ENCODE assay signal across 9 cellular contexts in genomic region chr17:42720996-42721583, GRCh38. TPM values are rescaled to one million over a fixed set of nuclear protein-coding genes. Genes with fewer than 3 reads are reported as not detected.
DNase-seq lines count a peak whose midpoint lies in the region; ATAC-seq and TF ChIP-seq lines count a peak whose summit lies in the region.
"Had no signal": no experiment of that assay in that cellular context is flagged by ENCODE, and none has a peak within 500 bp of the region (broad histone marks: within the 10 kb centered on the region; RNA-seq: fewer than 3 reads in every experiment).

No MANE protein-coding gene starts in this region.

- no peak for DNase-seq in activated CD4-positive, CD25-positive, alpha-beta regulatory T cell treated with anti-CD3 and anti-CD28 coated beads, Interleukin-2, amount 50 U/mL, for 72 hours
- DNase-seq in KBM-7: peak; percentile 75
- DNase-seq in NOMO-1 treated with DMSO at 0.1 percent for 48 hours (lab: John Stamatoyannopoulos, UW; ENCODE audit: unreplicated experiment): peak; percentile 56
- peak; percentile 19 to 58 (median 33) for DNase-seq in body of pancreas
- peak; percentile 49 to 57 (median 50) for DNase-seq in immature natural killer cell

- H3K4me3 ChIP-seq in body of pancreas: no peak overlapping the region
- H3K4me3 ChIP-seq: BLaER1 treated with 17β-estradiol and CSF1 and Interleukin-3, amounts not matched to agents 10 nM and 100 nM had no signal

- H3K4me1 ChIP-seq in body of pancreas: no peaks in the 10 kb centered on the region
- H3K4me1 ChIP-seq: BLaER1 treated with 17β-estradiol and CSF1 and Interleukin-3, amounts not matched to agents 10 nM and 100 nM had no signal

- no peak overlapping the region for H3K27ac ChIP-seq in body of pancreas
- H3K27ac ChIP-seq: BLaER1 treated with 17β-estradiol and CSF1 and Interleukin-3, amounts not matched to agents 10 nM and 100 nM had no signal

- intact Hi-C loops in body of pancreas (cut with DNase I): loop anchor here (10.0 kb wide), 1 partner anchor 104 kb away; the partner anchor contains the start of gene BECN1

- H3K36me3 Mint-ChIP-seq in immature natural killer cell: peaks cover 35 to 55% (median 45%) of the 10 kb centered on the region in 3 donors
- peaks cover 53% of the 10 kb centered on the region for H3K36me3 Mint-ChIP-seq in stimulated activated memory B cell treated with anti-CD40 and anti-IgM and Interleukin-4, amounts not matched to agents 10 μg/mL and 1 μg/mL and 100 μg/mL, for 72 hours

- H3K4me3 Mint-ChIP-seq in immature natural killer cell: no peak overlapping the region
- no peak overlapping the region for H3K4me3 Mint-ChIP-seq in stimulated activated memory B cell treated with anti-CD40 and anti-IgM and Interleukin-4, amounts not matched to agents 10 μg/mL and 1 μg/mL and 100 μg/mL, for 72 hours

- peaks cover 0 to 1% (median 0%) of the 10 kb centered on the region in 3 donors for H3K27me3 Mint-ChIP-seq in immature natural killer cell (ENCODE audit: low read depth in 3 of 3)
- H3K27me3 Mint-ChIP-seq in stimulated activated memory B cell treated with anti-CD40 and anti-IgM and Interleukin-4, amounts not matched to agents 10 μg/mL and 1 μg/mL and 100 μg/mL, for 72 hours: no peaks in the 10 kb centered on the region

- peaks cover 11 to 47% of the 10 kb centered on the region in 2 donors for H3K36me3 ChIP-seq in body of pancreas (replicated peaks in 1 of 2; ENCODE audit: insufficient read depth in 1 of 2, low read depth in 2 of 2)

- no peaks in the 10 kb centered on the region for H3K9me3 ChIP-seq in body of pancreas
- H3K9me3 ChIP-seq: BLaER1 treated with 17β-estradiol and CSF1 and Interleukin-3, amounts not matched to agents 10 nM and 100 nM had no signal

- 14 to 15% methylated on average over 2 of the region's 2 CpGs for WGBS in body of pancreas, 2 donors

- H3K27ac Mint-ChIP-seq in immature natural killer cell: peak overlapping the region in 3 of 6 donors; percentile 2 to 40 (median 17)
- H3K27ac Mint-ChIP-seq in stimulated activated memory B cell treated with anti-CD40 and anti-IgM and Interleukin-4, amounts not matched to agents 10 μg/mL and 1 μg/mL and 100 μg/mL, for 72 hours: no peak overlapping the region

- no peaks in the 10 kb centered on the region for H3K9me3 Mint-ChIP-seq in immature natural killer cell
- no peaks in the 10 kb centered on the region for H3K9me3 Mint-ChIP-seq in stimulated activated memory B cell treated with anti-CD40 and anti-IgM and Interleukin-4, amounts not matched to agents 10 μg/mL and 1 μg/mL and 100 μg/mL, for 72 hours

- TF ChIP-seq CTCF in body of pancreas (IDR thresholded peaks at IDR 0.05): peak; percentile 38 to 78 (median 68)

- H3K27me3 ChIP-seq in body of pancreas: no peaks in the 10 kb centered on the region
- H3K27me3 ChIP-seq: BLaER1 treated with 17β-estradiol and CSF1 and Interleukin-3, amounts not matched to agents 10 nM and 100 nM had no signal

- H3K4me1 Mint-ChIP-seq in immature natural killer cell: peaks cover 0 to 6% of the 10 kb centered on the region in 2 donors
- H3K4me1 Mint-ChIP-seq in stimulated activated memory B cell treated with anti-CD40 and anti-IgM and Interleukin-4, amounts not matched to agents 10 μg/mL and 1 μg/mL and 100 μg/mL, for 72 hours: no peaks in the 10 kb centered on the region

- in situ Hi-C loops in KBM-7 (cut with MboI; ENCODE audit: low pct_unique_long_range_greater_than_20kb, low sequenced_read_pairs): no loop called here

- TF ChIP-seq POLR2A in body of pancreas (IDR thresholded peaks at IDR 0.05): no peak

- peak; percentile 70 to 81 for ATAC-seq in activated CD4-positive, CD25-positive, alpha-beta regulatory T cell treated with anti-CD3 and anti-CD28 coated beads, Interleukin-2, amount 50 U/mL, for 24 hours
- ATAC-seq in body of pancreas: peak; percentile 71
- ATAC-seq in stimulated activated memory B cell treated with anti-CD40 and anti-IgM and Interleukin-4, amounts not matched to agents 10 μg/mL and 1 μg/mL and 100 μg/mL, for 72 hours: peak; percentile 80
- no peak for ATAC-seq in HG03521 (IDR thresholded peaks at IDR 0.05; ENCODE audit: unreplicated experiment)

RNA-seq across cellular contexts. Expression of gene EZH1, which starts 23.8 kb away (rescaled TPM):
- 10 to 100 TPM; 19.1 to 28.5 TPM for total RNA-seq in body of pancreas
- 10 to 100 TPM in 2 of 3 donors, 1 to 10 TPM in 1; 9.8 to 32.3 (median 19.5) TPM for polyA plus RNA-seq in immature natural killer cell

RNA-seq across cellular contexts. Expression of gene CNTNAP1, which starts 38.8 kb away (rescaled TPM):
- 1 to 10 TPM; 4.9 to 6.7 TPM for total RNA-seq in body of pancreas
- polyA plus RNA-seq in immature natural killer cell: under 1 TPM in 1 of 3 donors, not detected in 2; 0.73 TPM

RNA-seq across cellular contexts. Expression of gene CCR10, which starts 39.4 kb away (rescaled TPM):
- under 1 TPM; 0.78 to 0.99 TPM for total RNA-seq in body of pancreas
- polyA plus RNA-seq in immature natural killer cell: under 1 TPM in 2 of 3 donors, not detected in 1; 0.17 to 0.26 TPM

RNA-seq across cellular contexts. Expression of gene RAMP2, which starts 39.9 kb away (rescaled TPM):
- 1 to 10 TPM; 3.1 to 7.6 TPM for total RNA-seq in body of pancreas
- polyA plus RNA-seq in immature natural killer cell: not detected

RNA-seq across cellular contexts. Expression of gene PLEKHH3, which starts 44.3 kb away (rescaled TPM):
- 100 to 1,000 TPM in 1 of 2 donors, 10 to 100 TPM in 1; 63.0 to 105 TPM for total RNA-seq in body of pancreas
- polyA plus RNA-seq in immature natural killer cell: not detected
